Comparison of ENCODE assay signal across 11 cellular contexts in genomic region chrX:5674036-5674435, GRCh38.
"Had no signal": no experiment of that assay in that cellular context is flagged by ENCODE, and none has a peak within 500 bp of the region (broad histone marks: within the 10 kb centered on the region; RNA-seq: fewer than 3 reads in every experiment).

No MANE protein-coding gene starts in this region.

- H3K4me3 ChIP-seq: GM23248, GM23338, HAP-1 had no signal

- DNase-seq: GM23248, GOT3, H7, H9, HCEC 1CT, HFFc6 had no signal

- H3K27ac ChIP-seq: GM23248 had no signal

- H2AFZ ChIP-seq: GM23248, GM23338 had no signal

- H3K4me2 ChIP-seq: GM23338 had no signal

- ATAC-seq: GM23338, HCT116 had no signal

- H3K4me1 ChIP-seq: HAP-1 had no signal

- H3K9ac ChIP-seq: GM23248 had no signal

- FAIRE-seq: H1, H54 had no signal

- H3K36me3 ChIP-seq: HAP-1 had no signal

- H3K9me3 ChIP-seq: HAP-1 had no signal
